Comparison of ENCODE assay signal across 1 cellular context in the genomic region with DNA sequence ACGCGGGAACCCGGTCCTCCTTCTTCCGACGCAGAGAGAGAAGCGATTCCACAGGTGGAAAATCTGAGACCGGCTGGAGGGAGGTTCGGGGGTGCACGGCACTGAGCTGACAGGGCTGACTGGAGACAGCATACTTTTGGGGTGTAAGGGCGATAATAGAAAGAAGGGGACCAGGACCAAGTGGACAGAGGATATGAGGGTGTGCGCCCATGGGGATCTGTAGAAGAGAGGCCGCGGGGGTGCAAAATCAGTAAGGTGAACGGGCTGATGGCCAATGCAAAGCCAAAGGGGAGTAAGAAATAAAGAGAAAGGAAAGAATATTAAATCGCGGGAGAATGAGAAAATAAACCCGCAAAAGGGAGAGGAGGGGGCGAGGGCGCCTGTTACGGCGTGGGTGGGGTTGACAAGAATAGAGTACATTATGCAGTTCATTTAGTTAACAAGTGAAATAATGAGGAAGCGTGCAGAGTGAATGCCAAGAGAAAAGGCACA.
TF ChIP-seq lines count a peak whose summit lies in the region.

No MANE protein-coding gene starts in this region.

TF ChIP-seq in WTC11, 78 proteins besides CTCF, POLR2A, EP300 and RAD21 (continued from another document):
- TF ChIP-seq, protein P1, sequence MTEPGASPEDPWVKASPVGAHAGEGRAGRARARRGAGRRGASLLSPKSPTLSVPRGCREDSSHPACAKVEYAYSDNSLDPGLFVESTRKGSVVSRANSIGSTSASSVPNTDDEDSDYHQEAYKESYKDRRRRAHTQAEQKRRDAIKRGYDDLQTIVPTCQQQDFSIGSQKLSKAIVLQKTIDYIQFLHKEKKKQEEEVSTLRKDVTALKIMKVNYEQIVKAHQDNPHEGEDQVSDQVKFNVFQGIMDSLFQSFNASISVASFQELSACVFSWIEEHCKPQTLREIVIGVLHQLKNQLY (CRISPR knock-in tag; IDR thresholded peaks at IDR 0.05), result no peak
- TF ChIP-seq ZNF232 (CRISPR knock-in tag; IDR thresholded peaks at IDR 0.05) (no peak), TEAD4 (CRISPR knock-in tag; IDR thresholded peaks at IDR 0.05) (no peak), NR2C2 (CRISPR knock-in tag; IDR thresholded peaks at IDR 0.05) (no peak), RORB (CRISPR knock-in tag; IDR thresholded peaks at IDR 0.05) (no peak), TEAD1 (CRISPR knock-in tag; IDR thresholded peaks at IDR 0.05) (no peak), ATF1 (CRISPR knock-in tag; IDR thresholded peaks at IDR 0.05) (no peak), NFATC4 (CRISPR knock-in tag; IDR thresholded peaks at IDR 0.05) (no peak), ESRRA (CRISPR knock-in tag; IDR thresholded peaks at IDR 0.05; ENCODE audit: borderline replicate concordance) (no peak), NR3C1 (CRISPR knock-in tag; conservative IDR thresholded peaks at IDR 0.05; ENCODE audit: low read depth) (no peak), SMAD3 (CRISPR knock-in tag; IDR thresholded peaks at IDR 0.05; ENCODE audit: borderline replicate concordance) (no peak), TCF7 (CRISPR knock-in tag; IDR thresholded peaks at IDR 0.05; ENCODE audit: low read depth) (no peak)
- TF ChIP-seq, protein P2, sequence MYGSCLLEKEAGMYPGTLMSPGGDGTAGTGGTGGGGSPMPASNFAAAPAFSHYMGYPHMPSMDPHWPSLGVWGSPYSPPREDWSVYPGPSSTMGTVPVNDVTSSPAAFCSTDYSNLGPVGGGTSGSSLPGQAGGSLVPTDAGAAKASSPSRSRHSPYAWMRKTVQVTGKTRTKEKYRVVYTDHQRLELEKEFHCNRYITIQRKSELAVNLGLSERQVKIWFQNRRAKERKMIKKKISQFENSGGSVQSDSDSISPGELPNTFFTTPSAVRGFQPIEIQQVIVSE (CRISPR knock-in tag; IDR thresholded peaks at IDR 0.05; ENCODE audit: borderline replicate concordance), result no peak
- TF ChIP-seq, protein P3, sequence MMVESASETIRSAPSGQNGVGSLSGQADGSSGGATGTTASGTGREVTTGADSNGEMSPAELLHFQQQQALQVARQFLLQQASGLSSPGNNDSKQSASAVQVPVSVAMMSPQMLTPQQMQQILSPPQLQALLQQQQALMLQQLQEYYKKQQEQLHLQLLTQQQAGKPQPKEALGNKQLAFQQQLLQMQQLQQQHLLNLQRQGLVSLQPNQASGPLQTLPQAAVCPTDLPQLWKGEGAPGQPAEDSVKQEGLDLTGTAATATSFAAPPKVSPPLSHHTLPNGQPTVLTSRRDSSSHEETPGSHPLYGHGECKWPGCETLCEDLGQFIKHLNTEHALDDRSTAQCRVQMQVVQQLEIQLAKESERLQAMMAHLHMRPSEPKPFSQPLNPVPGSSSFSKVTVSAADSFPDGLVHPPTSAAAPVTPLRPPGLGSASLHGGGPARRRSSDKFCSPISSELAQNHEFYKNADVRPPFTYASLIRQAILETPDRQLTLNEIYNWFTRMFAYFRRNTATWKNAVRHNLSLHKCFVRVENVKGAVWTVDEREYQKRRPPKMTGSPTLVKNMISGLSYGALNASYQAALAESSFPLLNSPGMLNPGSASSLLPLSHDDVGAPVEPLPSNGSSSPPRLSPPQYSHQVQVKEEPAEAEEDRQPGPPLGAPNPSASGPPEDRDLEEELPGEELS (CRISPR knock-in tag; IDR thresholded peaks at IDR 0.05), result no peak
- TF ChIP-seq, protein P4, sequence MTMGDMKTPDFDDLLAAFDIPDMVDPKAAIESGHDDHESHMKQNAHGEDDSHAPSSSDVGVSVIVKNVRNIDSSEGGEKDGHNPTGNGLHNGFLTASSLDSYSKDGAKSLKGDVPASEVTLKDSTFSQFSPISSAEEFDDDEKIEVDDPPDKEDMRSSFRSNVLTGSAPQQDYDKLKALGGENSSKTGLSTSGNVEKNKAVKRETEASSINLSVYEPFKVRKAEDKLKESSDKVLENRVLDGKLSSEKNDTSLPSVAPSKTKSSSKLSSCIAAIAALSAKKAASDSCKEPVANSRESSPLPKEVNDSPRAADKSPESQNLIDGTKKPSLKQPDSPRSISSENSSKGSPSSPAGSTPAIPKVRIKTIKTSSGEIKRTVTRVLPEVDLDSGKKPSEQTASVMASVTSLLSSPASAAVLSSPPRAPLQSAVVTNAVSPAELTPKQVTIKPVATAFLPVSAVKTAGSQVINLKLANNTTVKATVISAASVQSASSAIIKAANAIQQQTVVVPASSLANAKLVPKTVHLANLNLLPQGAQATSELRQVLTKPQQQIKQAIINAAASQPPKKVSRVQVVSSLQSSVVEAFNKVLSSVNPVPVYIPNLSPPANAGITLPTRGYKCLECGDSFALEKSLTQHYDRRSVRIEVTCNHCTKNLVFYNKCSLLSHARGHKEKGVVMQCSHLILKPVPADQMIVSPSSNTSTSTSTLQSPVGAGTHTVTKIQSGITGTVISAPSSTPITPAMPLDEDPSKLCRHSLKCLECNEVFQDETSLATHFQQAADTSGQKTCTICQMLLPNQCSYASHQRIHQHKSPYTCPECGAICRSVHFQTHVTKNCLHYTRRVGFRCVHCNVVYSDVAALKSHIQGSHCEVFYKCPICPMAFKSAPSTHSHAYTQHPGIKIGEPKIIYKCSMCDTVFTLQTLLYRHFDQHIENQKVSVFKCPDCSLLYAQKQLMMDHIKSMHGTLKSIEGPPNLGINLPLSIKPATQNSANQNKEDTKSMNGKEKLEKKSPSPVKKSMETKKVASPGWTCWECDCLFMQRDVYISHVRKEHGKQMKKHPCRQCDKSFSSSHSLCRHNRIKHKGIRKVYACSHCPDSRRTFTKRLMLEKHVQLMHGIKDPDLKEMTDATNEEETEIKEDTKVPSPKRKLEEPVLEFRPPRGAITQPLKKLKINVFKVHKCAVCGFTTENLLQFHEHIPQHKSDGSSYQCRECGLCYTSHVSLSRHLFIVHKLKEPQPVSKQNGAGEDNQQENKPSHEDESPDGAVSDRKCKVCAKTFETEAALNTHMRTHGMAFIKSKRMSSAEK (CRISPR knock-in tag; IDR thresholded peaks at IDR 0.05; ENCODE audit: borderline replicate concordance), result no peak
